17 cellular contexts compared by ENCODE assay signal in the genomic region with DNA sequence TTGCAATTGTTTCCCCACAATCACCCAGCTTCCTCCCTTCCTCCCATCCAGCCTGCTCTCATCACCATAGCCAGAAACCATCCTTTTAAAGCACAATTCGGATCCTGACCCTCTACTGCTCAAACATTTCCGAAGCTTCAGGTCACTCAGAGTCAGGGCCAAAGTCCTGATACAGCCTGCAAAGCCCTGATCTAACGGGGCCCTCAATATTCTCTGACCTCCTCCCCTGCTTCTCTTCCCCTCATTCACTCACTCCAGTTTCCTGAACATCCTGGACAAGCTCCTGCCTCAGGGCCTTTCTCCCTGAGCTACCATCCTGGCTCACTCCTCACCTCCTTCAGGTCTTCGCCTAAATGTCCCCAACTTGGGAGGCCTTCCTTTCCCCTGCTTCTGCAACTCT. TPM values are rescaled to one million over a fixed set of nuclear protein-coding genes. Genes with fewer than 3 reads are reported as not detected.
A peak's percentile ranks its signal among the peaks of the same experiment; 100 is the strongest.
DNase-seq lines count a peak whose midpoint lies in the region; ATAC-seq and TF ChIP-seq lines count a peak whose summit lies in the region.
"Had no signal": no experiment of that assay in that cellular context is flagged by ENCODE, and none has a peak within 500 bp of the region (broad histone marks: within the 10 kb centered on the region; RNA-seq: fewer than 3 reads in every experiment).

No MANE protein-coding gene starts in this region.

- H3K9me3 Mint-ChIP-seq in activated CD8-positive, alpha-beta T cell treated with anti-CD3 and anti-CD28 coated beads, Interleukin-2, amount 10 ng/mL, durations not matched to agents 7 days and 5 days (ENCODE audit: insufficient read depth), result no peaks in the 10 kb centered on the region
- H3K9me3 Mint-ChIP-seq in activated T-helper 17 cell treated with anti-CD3 and anti-CD28 coated beads, Interleukin-2, amount 50 U/mL, for 72 hours, result no peaks in the 10 kb centered on the region

- POLR2A ChIA-PET in activated CD8-positive, alpha-beta T cell treated with anti-CD3 and anti-CD28 coated beads, Interleukin-2, amount 10 ng/mL, durations not matched to agents 7 days and 5 days (lab: Charles Lee), result interaction anchor here (0.9 to 1.4 kb wide), 2 partner anchors 16 to 30 kb away, joined by 4 to 7 read pairs; no protein-coding TSS in a partner anchor

- H3K27me3 ChIP-seq in heart left ventricle (no peaks in the 10 kb centered on the region), lower lobe of right lung (ENCODE audit: low read depth) (no peaks in the 10 kb centered on the region), subcutaneous abdominal adipose tissue (ENCODE audit: control insufficient read depth in 5 of 5, insufficient read depth in 4 of 5, low read length in 5 of 5) (no peaks in the 10 kb centered on the region)

- H3K4me3 ChIP-seq in heart left ventricle, result peak overlapping the region in 10 of 12 donors; percentile 20 to 53 (median 42)
- H3K4me3 ChIP-seq in lower lobe of right lung, result peak overlapping the region; percentile 23
- H3K4me3 ChIP-seq in subcutaneous abdominal adipose tissue (ENCODE audit: low read depth in 1 of 5, low read length in 5 of 5), result peak overlapping the region in 3 of 5 donors; percentile 31 to 57 (median 57)

- no peaks in the 10 kb centered on the region for H3K9me3 ChIP-seq in heart left ventricle
- H3K9me3 ChIP-seq in lower lobe of right lung, result no peaks in the 10 kb centered on the region
- no peaks in the 10 kb centered on the region for H3K9me3 ChIP-seq in subcutaneous abdominal adipose tissue (ENCODE audit: control insufficient read depth in 5 of 5, low read length in 5 of 5)

- no peak for ATAC-seq in heart left ventricle
- ATAC-seq in Right ventricle myocardium inferior, result no peak
- no peak for ATAC-seq in activated CD8-positive, alpha-beta T cell treated with anti-CD3 and anti-CD28 coated beads, Interleukin-2, amount 10 ng/mL, durations not matched to agents 7 days and 5 days
- no peak for ATAC-seq in lower lobe of right lung
- no peak for ATAC-seq in GM18511 (IDR thresholded peaks at IDR 0.05; ENCODE audit: unreplicated experiment)
- ATAC-seq in HG03354 (IDR thresholded peaks at IDR 0.05; ENCODE audit: poor library complexity, severe bottlenecking, unreplicated experiment), result no peak
- ATAC-seq in activated T-helper 17 cell treated with anti-CD3 and anti-CD28 coated beads, Interleukin-2, amount 50 U/mL, for 72 hours (replicated peaks), result no peak
- ATAC-seq: left colon, Panc1 had no signal

- TF ChIP-seq POLR2A in heart left ventricle (IDR thresholded peaks at IDR 0.05), result no peak

- H3K36me3 ChIP-seq in heart left ventricle (peaks cover 0 to 8% (median 0%) of the 10 kb centered on the region in 9 donors), lower lobe of right lung (no peaks in the 10 kb centered on the region), subcutaneous abdominal adipose tissue (ENCODE audit: control insufficient read depth in 5 of 5, insufficient read depth in 5 of 5, low read length in 5 of 5) (no peaks in the 10 kb centered on the region)
- H3K36me3 ChIP-seq: WERI-Rb-1 had no signal

- H3K9ac ChIP-seq in subcutaneous abdominal adipose tissue (ENCODE audit: low read length in 5 of 5), result peak overlapping the region in 2 of 5 donors; percentile 40 to 72

- DNase-seq in heart left ventricle (peak in 1 of 5 donors; percentile 6), Right ventricle myocardium inferior (ENCODE audit: missing footprints) (no peak), lower lobe of right lung (no peak)
- no peak for DNase-seq in activated CD8-positive, alpha-beta T cell treated with anti-CD3 and anti-CD28 coated beads, Interleukin-2, amount 10 ng/mL, durations not matched to agents 7 days and 5 days
- DNase-seq: amniotic stem cell, DMS 273 treated with DMSO at 0.1 percent for 48 hours, HCEC 1CT, head of caudate nucleus, KG1, left colon, NCI-H1436, WERI-Rb-1 had no signal

- CTCF ChIA-PET in activated CD8-positive, alpha-beta T cell treated with anti-CD3 and anti-CD28 coated beads, Interleukin-2, amount 10 ng/mL, durations not matched to agents 7 days and 5 days (lab: Charles Lee), result interaction anchor here (1.0 to 4.9 kb wide), 3 partner anchors 29 to 61 kb away, joined by 3 to 28 read pairs (median 3); no protein-coding TSS in a partner anchor

- H3K27ac ChIP-seq in heart left ventricle (peak overlapping the region; percentile 31 to 91 (median 80)), lower lobe of right lung (peak overlapping the region; percentile 79), subcutaneous abdominal adipose tissue (ENCODE audit: low read depth, low read length) (peak overlapping the region; percentile 75)
- H3K27ac ChIP-seq: WERI-Rb-1 had no signal

- H3K4me3 Mint-ChIP-seq in activated CD8-positive, alpha-beta T cell treated with anti-CD3 and anti-CD28 coated beads, Interleukin-2, amount 10 ng/mL, durations not matched to agents 7 days and 5 days, result no peak overlapping the region
- no peak overlapping the region for H3K4me3 Mint-ChIP-seq in activated T-helper 17 cell treated with anti-CD3 and anti-CD28 coated beads, Interleukin-2, amount 50 U/mL, for 72 hours

- peaks cover 55% of the 10 kb centered on the region for H3K4me1 Mint-ChIP-seq in activated CD8-positive, alpha-beta T cell treated with anti-CD3 and anti-CD28 coated beads, Interleukin-2, amount 10 ng/mL, durations not matched to agents 7 days and 5 days (ENCODE audit: low read depth)
- H3K4me1 Mint-ChIP-seq in activated T-helper 17 cell treated with anti-CD3 and anti-CD28 coated beads, Interleukin-2, amount 50 U/mL, for 72 hours, result peaks cover 22% of the 10 kb centered on the region

- H3K27ac Mint-ChIP-seq in activated CD8-positive, alpha-beta T cell treated with anti-CD3 and anti-CD28 coated beads, Interleukin-2, amount 10 ng/mL, durations not matched to agents 7 days and 5 days, result peak overlapping the region; percentile 98
- no peak overlapping the region for H3K27ac Mint-ChIP-seq in activated T-helper 17 cell treated with anti-CD3 and anti-CD28 coated beads, Interleukin-2, amount 50 U/mL, for 72 hours

- TF ChIP-seq CTCF in heart left ventricle (IDR thresholded peaks at IDR 0.05), result no peak
- no peak for TF ChIP-seq CTCF in lower lobe of right lung (IDR thresholded peaks at IDR 0.05)

- no peaks in the 10 kb centered on the region for H3K27me3 Mint-ChIP-seq in activated CD8-positive, alpha-beta T cell treated with anti-CD3 and anti-CD28 coated beads, Interleukin-2, amount 10 ng/mL, durations not matched to agents 7 days and 5 days (ENCODE audit: low read depth)
- H3K27me3 Mint-ChIP-seq in activated T-helper 17 cell treated with anti-CD3 and anti-CD28 coated beads, Interleukin-2, amount 50 U/mL, for 72 hours, result no peaks in the 10 kb centered on the region

- H3K4me1 ChIP-seq in heart left ventricle, result peaks cover 17 to 91% (median 72%) of the 10 kb centered on the region in 12 donors
- peaks cover 80% of the 10 kb centered on the region for H3K4me1 ChIP-seq in lower lobe of right lung
- peaks cover 15 to 68% (median 45%) of the 10 kb centered on the region in 5 donors for H3K4me1 ChIP-seq in subcutaneous abdominal adipose tissue (ENCODE audit: control insufficient read depth in 5 of 5, insufficient read depth in 5 of 5, low read length in 5 of 5)

- 65 to 78% (median 75%) methylated on average over 4 of the region's 4 CpGs for WGBS in heart left ventricle, 4 donors

- intact Hi-C loops in heart left ventricle (cut with DNase I), result loop anchor here in 8 of 10 donors (5.0 kb wide), 2 partner anchors 37 to 42 kb away; no protein-coding TSS in a partner anchor
- intact Hi-C loops in Right ventricle myocardium inferior (cut with DNase I), result loop anchor here (5.0 kb wide), 1 partner anchor 42 kb away; no protein-coding TSS in a partner anchor
- intact Hi-C loops in lower lobe of right lung (cut with DNase I), result no loop called here

- peaks cover 30% of the 10 kb centered on the region for H3K36me3 Mint-ChIP-seq in activated CD8-positive, alpha-beta T cell treated with anti-CD3 and anti-CD28 coated beads, Interleukin-2, amount 10 ng/mL, durations not matched to agents 7 days and 5 days (ENCODE audit: low read depth)
- no peaks in the 10 kb centered on the region for H3K36me3 Mint-ChIP-seq in activated T-helper 17 cell treated with anti-CD3 and anti-CD28 coated beads, Interleukin-2, amount 50 U/mL, for 72 hours (ENCODE audit: low read depth)

RNA-seq across cellular contexts. Expression of a gene that starts 46.1 kb away (rescaled TPM):
- total RNA-seq in heart left ventricle (10 to 100 TPM; 13.2 to 28.5 (median 20.7) TPM), Right ventricle myocardium inferior (19.6 TPM), lower lobe of right lung (29.9 TPM)
- 10 to 100 TPM; 12.0 to 13.0 TPM for polyA plus RNA-seq in heart left ventricle
- total RNA-seq in activated CD8-positive, alpha-beta T cell treated with anti-CD3 and anti-CD28 coated beads, Interleukin-2, amount 10 ng/mL, durations not matched to agents 7 days and 5 days, result 10 to 100 TPM; 17.7 to 18.3 TPM
- total RNA-seq in activated T-helper 17 cell treated with anti-CD3 and anti-CD28 coated beads, Interleukin-2, amount 50 U/mL, for 72 hours, result 1 to 10 TPM; 4.1 to 4.6 TPM
